ENCODE assay signal across 8 cellular contexts in the genomic region with DNA sequence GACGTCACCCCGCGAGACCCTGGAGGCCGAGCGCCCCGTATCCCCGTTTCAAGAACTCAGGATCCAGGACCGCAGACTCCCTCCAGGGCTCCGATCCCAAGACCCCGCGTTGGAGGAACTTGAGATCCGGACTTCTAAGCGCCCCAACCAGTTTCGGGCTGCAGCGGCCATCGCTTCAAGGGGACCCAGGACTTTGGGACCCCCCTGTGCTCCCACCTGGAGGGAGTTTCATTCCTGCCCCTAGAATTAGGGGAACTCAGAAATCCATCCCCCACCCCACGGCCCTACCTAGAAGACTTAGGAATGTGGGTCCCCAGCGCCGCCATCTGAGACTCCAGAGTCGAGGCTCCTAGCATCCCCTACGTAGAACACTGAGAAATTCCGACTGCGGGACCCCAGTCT. TPM values are rescaled to one million over a fixed set of nuclear protein-coding genes. Genes with fewer than 3 reads are reported as not detected.
DNase-seq lines count a peak whose midpoint lies in the region; ATAC-seq and TF ChIP-seq lines count a peak whose summit lies in the region.

No MANE protein-coding gene starts in this region.

- TF ChIP-seq POLR2A in body of pancreas (IDR thresholded peaks at IDR 0.05), result no peak
- TF ChIP-seq POLR2A in uterus (IDR thresholded peaks at IDR 0.05), result no peak

- intact Hi-C loops in left ventricle myocardium inferior (cut with micrococcal nuclease), result no loop called here
- intact Hi-C loops in Right ventricle myocardium superior (cut with DNase I), result no loop called here
- intact Hi-C loops in body of pancreas (cut with DNase I), result loop anchor here (10.0 kb wide), 1 partner anchor 68 kb away; a partner anchor contains a TSS
- intact Hi-C loops in uterus (cut with DNase I; ENCODE audit: low total_unique reads), result no loop called here

- H3K36me3 ChIP-seq in left ventricle myocardium inferior (peaks cover 23% of the 10 kb centered on the region), body of pancreas (replicated peaks in 1 of 2; ENCODE audit: insufficient read depth in 1 of 2, low read depth in 2 of 2) (no peaks in the 10 kb centered on the region), mesodermal cell (ENCODE audit: control insufficient read depth, insufficient read depth, low read length) (peaks cover 45% of the 10 kb centered on the region), uterus (no peaks in the 10 kb centered on the region)

- H3K4me3 ChIP-seq in left ventricle myocardium inferior (peak overlapping the region; percentile 87), body of pancreas (peak overlapping the region; percentile 30 to 33), mesodermal cell (ENCODE audit: extremely low read depth, insufficient read depth, low read length, poor library complexity, severe bottlenecking) (peak overlapping the region; percentile 98), uterus (peak overlapping the region; percentile 60 to 98)

- 0% methylated on average over 10 to 23 of the region's 23 CpGs for WGBS in body of pancreas, 2 donors
- 0% methylated on average over 22 of the region's 23 CpGs for WGBS in mesodermal cell (ENCODE audit: insufficient coverage in 2 of 2), 2 experiments

- DNase-seq in left ventricle myocardium inferior (no peak), Right ventricle myocardium superior (no peak), body of pancreas (peak in 1 of 4 donors; percentile 31), uterus (no peak), GOT3 (lab: John Stamatoyannopoulos, UW) (no peak), NCI-H82 (lab: John Stamatoyannopoulos, UW) (no peak)

- TF ChIP-seq CTCF in left ventricle myocardium inferior (IDR thresholded peaks at IDR 0.05; ENCODE audit: borderline replicate concordance), result peak; percentile 6
- TF ChIP-seq CTCF in body of pancreas (IDR thresholded peaks at IDR 0.05), result peak in 2 of 7 experiments; percentile 4 to 60
- TF ChIP-seq CTCF in uterus (IDR thresholded peaks at IDR 0.05), result no peak

- H3K27ac ChIP-seq in left ventricle myocardium inferior (replicated peaks) (peak overlapping the region; percentile 99), body of pancreas (peak overlapping the region; percentile 63 to 98 (median 71)), mesodermal cell (ENCODE audit: low read depth, low read length, severe bottlenecking) (peak overlapping the region; percentile 88), uterus (peak overlapping the region; percentile 98 to 99)

- ATAC-seq in Right ventricle myocardium superior (ENCODE audit: poor library complexity) (no peak), body of pancreas (no peak), HG02610 (IDR thresholded peaks at IDR 0.05; ENCODE audit: unreplicated experiment) (no peak)

- no peaks in the 10 kb centered on the region for H3K27me3 ChIP-seq in left ventricle myocardium inferior (ENCODE audit: low read depth)
- H3K27me3 ChIP-seq in body of pancreas, result no peaks in the 10 kb centered on the region
- H3K27me3 ChIP-seq in uterus, result no peaks in the 10 kb centered on the region

- H3K4me1 ChIP-seq in left ventricle myocardium inferior (peaks cover 86% of the 10 kb centered on the region), body of pancreas (peaks cover 50% of the 10 kb centered on the region), mesodermal cell (ENCODE audit: control insufficient read depth, insufficient read depth, low read length, poor library complexity, severe bottlenecking) (peaks cover 47% of the 10 kb centered on the region), uterus (peaks cover 0 to 20% of the 10 kb centered on the region in 2 donors)

- no peaks in the 10 kb centered on the region for H3K9me3 ChIP-seq in left ventricle myocardium inferior (replicated peaks)
- no peaks in the 10 kb centered on the region for H3K9me3 ChIP-seq in body of pancreas
- no peaks in the 10 kb centered on the region for H3K9me3 ChIP-seq in mesodermal cell (ENCODE audit: control insufficient read depth, low read length)
- H3K9me3 ChIP-seq in uterus, result no peaks in the 10 kb centered on the region

RNA-seq across cellular contexts. Expression of a gene that starts 0.4 kb away (rescaled TPM):
- total RNA-seq in left ventricle myocardium inferior (14.1 TPM), Right ventricle myocardium superior (9.0 TPM), body of pancreas (10 to 100 TPM in 1 of 2 donors, 1 to 10 TPM in 1; 6.7 to 13.2 TPM), uterus (100 to 1,000 TPM in 1 of 4 donors, 10 to 100 TPM in 1, 1 to 10 TPM in 2; 5.1 to 120 (median 21.6) TPM)
- polyA plus RNA-seq in mesodermal cell (2013, experiment 1 of 2), result 49.7 TPM
- polyA plus RNA-seq in mesodermal cell (2013, experiment 2 of 2), result 42.2 TPM

RNA-seq across cellular contexts. Expression of a gene that starts 6.2 kb away (rescaled TPM):
- total RNA-seq in left ventricle myocardium inferior (34.8 TPM), Right ventricle myocardium superior (44.9 TPM), body of pancreas (100 to 1,000 TPM in 1 of 2 donors, 10 to 100 TPM in 1; 55.8 to 108 TPM), uterus (100 to 1,000 TPM in 2 of 4 donors, 10 to 100 TPM in 1, 1 to 10 TPM in 1; 5.0 to 276 (median 145) TPM)
- polyA plus RNA-seq in mesodermal cell (2013, experiment 1 of 2), result 19.8 TPM
- polyA plus RNA-seq in mesodermal cell (2013, experiment 2 of 2), result 13.8 TPM

RNA-seq across cellular contexts. Expression of a gene that starts 21.7 kb away (rescaled TPM):
- total RNA-seq in left ventricle myocardium inferior, result 25.7 TPM
- total RNA-seq in Right ventricle myocardium superior, result 22.1 TPM
- 10 to 100 TPM; 23.1 to 40.9 TPM for total RNA-seq in body of pancreas
- 20.7 TPM for polyA plus RNA-seq in mesodermal cell (2013, experiment 1 of 2)
- polyA plus RNA-seq in mesodermal cell (2013, experiment 2 of 2), result 17.8 TPM
- total RNA-seq in uterus, result 100 to 1,000 TPM in 1 of 4 donors, 10 to 100 TPM in 3; 15.6 to 282 (median 40.8) TPM

RNA-seq across cellular contexts. Expression of a gene that starts 22.0 kb away (rescaled TPM):
- total RNA-seq in left ventricle myocardium inferior (33.2 TPM), Right ventricle myocardium superior (32.0 TPM), body of pancreas (10 to 100 TPM; 16.9 to 49.8 TPM), uterus (10 to 100 TPM; 21.8 to 65.6 (median 33.7) TPM)
- 41.8 TPM for polyA plus RNA-seq in mesodermal cell (2013, experiment 1 of 2)
- 46.1 TPM for polyA plus RNA-seq in mesodermal cell (2013, experiment 2 of 2)

RNA-seq across cellular contexts. Expression of a gene that starts 22.9 kb away (rescaled TPM):
- total RNA-seq in left ventricle myocardium inferior, result 1,107 TPM
- total RNA-seq in Right ventricle myocardium superior, result 1,176 TPM
- 1,000 to 10,000 TPM in 1 of 2 donors, 100 to 1,000 TPM in 1; 573 to 1,475 TPM for total RNA-seq in body of pancreas
- polyA plus RNA-seq in mesodermal cell (2013, experiment 1 of 2), result 2,563 TPM
- polyA plus RNA-seq in mesodermal cell (2013, experiment 2 of 2), result 2,222 TPM
- total RNA-seq in uterus, result 1,000 to 10,000 TPM in 3 of 4 donors, 10 to 100 TPM in 1; 50.5 to 6,434 (median 2,757) TPM

Comparison
In these comparisons a context has a peak if more than half of its experiments do, and no peak if none do; other contexts are left out.
1. H3K4me3 ChIP-seq: peak in every context shown above with its lines; median percentile 98 in mesodermal cell; 87 in left ventricle myocardium inferior; 79 in uterus; 32 in body of pancreas.